In the genomic region with DNA sequence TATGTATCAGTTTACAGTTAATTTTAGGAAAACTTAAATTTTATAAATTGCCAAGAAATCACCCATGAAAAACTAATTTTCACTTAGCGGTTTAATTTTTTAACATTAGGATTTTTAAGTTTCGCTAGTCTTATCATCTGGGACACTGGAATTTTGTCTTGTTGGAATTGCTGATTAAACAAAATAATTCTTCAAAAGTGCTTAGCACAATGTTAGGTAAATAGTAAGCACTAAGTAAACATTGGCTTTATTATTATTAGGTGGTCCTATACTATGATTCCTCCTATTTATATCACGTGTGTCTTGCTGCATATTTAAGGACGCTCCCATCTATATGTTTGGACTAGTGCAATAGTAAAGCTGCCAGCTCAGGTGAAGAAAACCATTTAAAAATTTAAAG, we compare ENCODE assay signal across 9 cellular contexts. TPM values are rescaled to one million over a fixed set of nuclear protein-coding genes. Genes with fewer than 3 reads are reported as not detected.
DNase-seq lines count a peak whose midpoint lies in the region; ATAC-seq, FAIRE-seq and TF ChIP-seq lines count a peak whose summit lies in the region.
"Had no signal": no experiment of that assay in that cellular context is flagged by ENCODE, and none has a peak within 500 bp of the region (broad histone marks: within the 10 kb centered on the region; RNA-seq: fewer than 3 reads in every experiment).

No MANE protein-coding gene starts in this region.

- H3K9me3 Mint-ChIP-seq in activated naive CD4-positive, alpha-beta T cell treated with anti-CD3 and anti-CD28 coated beads, Interleukin-2, amount 10 ng/mL, durations not matched to agents 7 days and 5 days, result no peaks in the 10 kb centered on the region
- no peaks in the 10 kb centered on the region for H3K9me3 Mint-ChIP-seq in stimulated activated effector memory CD8-positive, alpha-beta T cell treated with anti-CD3 and anti-CD28 coated beads, Interleukin-12 subunit alpha, Interleukin-12 subunit beta, amount 100 ng/mL, for 72 hours

- WGBS in K562 (ENCODE audit: insufficient coverage, low coverage, missing lambda C conversion rate), result 71% methylated on average over 4 of the region's 4 CpGs

- peaks cover 18% of the 10 kb centered on the region for H3K27me3 Mint-ChIP-seq in activated naive CD4-positive, alpha-beta T cell treated with anti-CD3 and anti-CD28 coated beads, Interleukin-2, amount 10 ng/mL, durations not matched to agents 7 days and 5 days

- no peak overlapping the region for H3K9ac ChIP-seq in K562 (ENCODE audit: insufficient read depth in 1 of 2, low read depth in 2 of 2, low read length in 2 of 2)

- H3K4me1 ChIP-seq in K562 (replicated peaks in 1 of 2; ENCODE audit: control insufficient read depth in 2 of 2, insufficient read depth in 2 of 2, low read length in 2 of 2), result peaks cover 0 to 10% of the 10 kb centered on the region in 2 experiments; a peak in 2 of 5 replicates

- H3K27ac ChIP-seq in K562 (ENCODE audit: extremely low read depth, low read depth, low read length), result no peak overlapping the region

- no peak for DNase-seq in activated naive CD4-positive, alpha-beta T cell treated with anti-CD3 and anti-CD28 coated beads, Interleukin-2, amount 10 ng/mL, durations not matched to agents 7 days and 5 days
- DNase-seq in activated naive CD4-positive, alpha-beta T cell treated with anti-CD3 and anti-CD28 coated beads, Interleukin-2, amount 50 U/mL, for 16 hours, result no peak
- no peak for DNase-seq in K562 (ENCODE audit: extremely low read depth in 1 of 4, low spot score in 3 of 4)
- DNase-seq in stimulated activated effector memory CD8-positive, alpha-beta T cell treated with anti-CD3 and anti-CD28 coated beads, Interleukin-12 subunit alpha, Interleukin-12 subunit beta, amount 100 ng/mL, for 72 hours (ENCODE audit: low spot score in 2 of 2), result no peak
- no peak for DNase-seq in anterior cingulate cortex (lab: John Stamatoyannopoulos, UW)
- no peak for DNase-seq in dermis blood vessel endothelial cell
- DNase-seq in germinal center (ENCODE audit: low spot score), result no peak
- DNase-seq: occipital lobe had no signal

- TF ChIP-seq POLR2A in K562 (conservative IDR thresholded peaks at IDR 0.05), result no peak

- POLR2A ChIA-PET in K562 (lab: Yijun Ruan, JAX), result interaction anchor here (0.8 to 1.2 kb wide), 4 partner anchors 8 to 21 kb away, joined by 3 read pairs; no protein-coding TSS in a partner anchor

- H3K27me3 ChIP-seq in K562 (ENCODE audit: control insufficient read depth in 2 of 2, insufficient read depth in 2 of 2, low read length in 2 of 2), result no peaks in the 10 kb centered on the region

- FAIRE-seq in K562 (lab: Jason Lieb, UNC), result no peak

- intact Hi-C loops in K562 (cut with micrococcal nuclease), result loop anchor here (5.0 kb wide), 1 partner anchor 54 kb away; a partner anchor contains a TSS

- H3K4me3 ChIP-seq in K562, result no peak overlapping the region

- H3K27ac Mint-ChIP-seq in activated naive CD4-positive, alpha-beta T cell treated with anti-CD3 and anti-CD28 coated beads, Interleukin-2, amount 10 ng/mL, durations not matched to agents 7 days and 5 days, result peak overlapping the region; percentile 12
- peak overlapping the region; percentile 55 for H3K27ac Mint-ChIP-seq in stimulated activated effector memory CD8-positive, alpha-beta T cell treated with anti-CD3 and anti-CD28 coated beads, Interleukin-12 subunit alpha, Interleukin-12 subunit beta, amount 100 ng/mL, for 72 hours

- no peaks in the 10 kb centered on the region for H3K9me1 ChIP-seq in K562 (ENCODE audit: control insufficient read depth, insufficient read depth, low read length)

- TF ChIP-seq RAD21 in K562 (CRISPR knock-in tag; conservative IDR thresholded peaks at IDR 0.05 in 1 of 2, IDR thresholded peaks at IDR 0.05 in 1 of 2), result no peak

- in situ Hi-C loops in K562 (cut with MboI), result no loop called here

- H2AFZ ChIP-seq in K562 (ENCODE audit: low read depth, low read length), result no peak overlapping the region

- TF ChIP-seq EP300 in K562 (IDR thresholded peaks at IDR 0.05; ENCODE audit: low read length), result no peak

- no peaks in the 10 kb centered on the region for H3K36me3 Mint-ChIP-seq in activated naive CD4-positive, alpha-beta T cell treated with anti-CD3 and anti-CD28 coated beads, Interleukin-2, amount 10 ng/mL, durations not matched to agents 7 days and 5 days
- H3K36me3 Mint-ChIP-seq in stimulated activated effector memory CD8-positive, alpha-beta T cell treated with anti-CD3 and anti-CD28 coated beads, Interleukin-12 subunit alpha, Interleukin-12 subunit beta, amount 100 ng/mL, for 72 hours, result no peaks in the 10 kb centered on the region

- no peaks in the 10 kb centered on the region for H3K9me3 ChIP-seq in K562 (replicated peaks; ENCODE audit: control insufficient read depth, insufficient read depth, low read depth, low read length)

- no peak overlapping the region for H3K4me2 ChIP-seq in K562 (ENCODE audit: insufficient read depth, low read length)

- H3K4me1 Mint-ChIP-seq in activated naive CD4-positive, alpha-beta T cell treated with anti-CD3 and anti-CD28 coated beads, Interleukin-2, amount 10 ng/mL, durations not matched to agents 7 days and 5 days, result peaks cover 26% of the 10 kb centered on the region
- H3K4me1 Mint-ChIP-seq in stimulated activated effector memory CD8-positive, alpha-beta T cell treated with anti-CD3 and anti-CD28 coated beads, Interleukin-12 subunit alpha, Interleukin-12 subunit beta, amount 100 ng/mL, for 72 hours, result peaks cover 29% of the 10 kb centered on the region

- ATAC-seq in HG03064 (IDR thresholded peaks at IDR 0.05; ENCODE audit: low read depth, unreplicated experiment) (peak; percentile 3), K562 (no peak)
- ATAC-seq in stimulated activated effector memory CD8-positive, alpha-beta T cell treated with anti-CD3 and anti-CD28 coated beads, Interleukin-12 subunit alpha, Interleukin-12 subunit beta, amount 100 ng/mL, for 72 hours, result no peak

- CTCF ChIA-PET in activated naive CD4-positive, alpha-beta T cell treated with anti-CD3 and anti-CD28 coated beads, Interleukin-2, amount 10 ng/mL, durations not matched to agents 7 days and 5 days (lab: Charles Lee), result interaction anchor here (1.5 kb wide), 1 partner anchor 13 kb away, joined by 3 read pairs; no protein-coding TSS in a partner anchor
- CTCF ChIA-PET in K562 (lab: Yijun Ruan, JAX; ENCODE audit: low intra/inter-chr PET ratio), result no interaction called here

- H3K4me3 Mint-ChIP-seq in activated naive CD4-positive, alpha-beta T cell treated with anti-CD3 and anti-CD28 coated beads, Interleukin-2, amount 10 ng/mL, durations not matched to agents 7 days and 5 days, result no peak overlapping the region
- no peak overlapping the region for H3K4me3 Mint-ChIP-seq in stimulated activated effector memory CD8-positive, alpha-beta T cell treated with anti-CD3 and anti-CD28 coated beads, Interleukin-12 subunit alpha, Interleukin-12 subunit beta, amount 100 ng/mL, for 72 hours

- BruUV-seq in K562 (replicated peaks; lab: Mats Ljungman, UMichigan), result no TSS peak

- TF ChIP-seq CTCF in K562 (IDR thresholded peaks at IDR 0.05 in 2 of 3, conservative IDR thresholded peaks at IDR 0.05 in 1 of 3; ENCODE audit: insufficient read depth in 2 of 3, low read depth in 1 of 3, low read length in 3 of 3), result no peak

- no peaks in the 10 kb centered on the region for H3K36me3 ChIP-seq in K562 (ENCODE audit: control insufficient read depth, insufficient read depth, low read length)

- H4K20me1 ChIP-seq in K562 (replicated peaks; ENCODE audit: control insufficient read depth, insufficient read depth, low read length), result no peaks in the 10 kb centered on the region

- H3K79me2 ChIP-seq in K562 (ENCODE audit: control insufficient read depth, insufficient read depth, low read length), result no peaks in the 10 kb centered on the region

TF ChIP-seq in K562, 482 proteins besides CTCF, POLR2A, EP300 and RAD21:
- TF ChIP-seq, protein P1, sequence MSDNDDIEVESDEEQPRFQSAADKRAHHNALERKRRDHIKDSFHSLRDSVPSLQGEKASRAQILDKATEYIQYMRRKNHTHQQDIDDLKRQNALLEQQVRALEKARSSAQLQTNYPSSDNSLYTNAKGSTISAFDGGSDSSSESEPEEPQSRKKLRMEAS (CRISPR knock-in tag; IDR thresholded peaks at IDR 0.05), result no peak
- TF ChIP-seq ZNF316 (IDR thresholded peaks at IDR 0.05) (peak; percentile 92), MAFG (tag; conservative IDR thresholded peaks at IDR 0.05) (peak; percentile 74), ZC3H11A (IDR thresholded peaks at IDR 0.05; ENCODE audit: low read depth, low read length) (no peak), MAFK (IDR thresholded peaks at IDR 0.05; ENCODE audit: low read length) (peak; percentile 72), MCM7 (IDR thresholded peaks at IDR 0.05) (no peak), MAFF (IDR thresholded peaks at IDR 0.05; ENCODE audit: low read length) (peak; percentile 75), C11orf30 (IDR thresholded peaks at IDR 0.05; ENCODE audit: low read depth) (peak; percentile 86), FOXA3 (CRISPR knock-in tag; conservative IDR thresholded peaks at IDR 0.05 in 1 of 2, IDR thresholded peaks at IDR 0.05 in 1 of 2) (peak in 1 of 2 experiments; percentile 17; a peak in 1 of 4 replicates), CCAR2 (IDR thresholded peaks at IDR 0.05; ENCODE audit: low read depth, low read length) (no peak)

RNA-seq across cellular contexts. Expression of a gene that starts 54.6 kb away (rescaled TPM):
- 73.1 and 225 TPM in 2 replicates for total RNA-seq in K562 (2011; cell fraction: chromatin; rRNA removed; ENCODE audit: low replicate concordance)
- 23.2 and 29.0 TPM in 2 replicates for total RNA-seq in K562 (2011; cell fraction: nucleolus; rRNA removed)
- 73.0 and 112 TPM in 2 replicates for total RNA-seq in K562 (2011; cell fraction: nucleoplasm; rRNA removed)
- total RNA-seq in K562 (2014; rRNA removed) (22.6 and 24.4 TPM in 2 replicates), K562 (2014; rRNA removed; fragmentation: Illumina TruSeq; extraction: Trizol) (27.8 and 30.0 TPM in 2 replicates), K562 (2015; rRNA removed; fragmentation: Illumina TruSeq; extraction: Trizol) (22.1 and 27.0 TPM in 2 replicates), K562 (2021) (16.9 and 22.2 TPM in 2 replicates), dermis blood vessel endothelial cell (17.4 and 24.0 TPM in 2 replicates)
- polyA plus RNA-seq in K562 (2011; rRNA removed) (16.6 and 18.0 TPM in 2 replicates), K562 (2014; fragmentation: Illumina TruSeq; extraction: Trizol) (10.6 and 13.4 TPM in 2 replicates), K562 (2014; fragmentation: Nextera tagmentation; extraction: Ambion mirVana) (1 to 10 TPM; 3.1 to 4.4 TPM), K562 (2014; rRNA removed) (8.2 and 11.7 TPM in 2 replicates)
- polyA plus RNA-seq in K562 (2011; cell fraction: cytosol; rRNA removed), result 1.5 and 4.2 TPM in 2 replicates
- 22.8 and 28.7 TPM in 2 replicates for polyA plus RNA-seq in K562 (2011; cell fraction: nucleus; rRNA removed)
- polyA plus RNA-seq in K562 (2012), result 8.7 and 10.2 TPM in 2 replicates
- polyA minus RNA-seq in K562 (2011; rRNA and poly(A)+ RNA removed), result 40.5 and 51.3 TPM in 2 replicates
- 6.9 and 14.5 TPM in 2 replicates for polyA minus RNA-seq in K562 (2011; cell fraction: cytosol; rRNA and poly(A)+ RNA removed)
- polyA minus RNA-seq in K562 (2011; cell fraction: nucleus; rRNA and poly(A)+ RNA removed), result 48.7 and 81.2 TPM in 2 replicates
